Comparison of ENCODE assay signal across 18 cellular contexts in the genomic region with DNA sequence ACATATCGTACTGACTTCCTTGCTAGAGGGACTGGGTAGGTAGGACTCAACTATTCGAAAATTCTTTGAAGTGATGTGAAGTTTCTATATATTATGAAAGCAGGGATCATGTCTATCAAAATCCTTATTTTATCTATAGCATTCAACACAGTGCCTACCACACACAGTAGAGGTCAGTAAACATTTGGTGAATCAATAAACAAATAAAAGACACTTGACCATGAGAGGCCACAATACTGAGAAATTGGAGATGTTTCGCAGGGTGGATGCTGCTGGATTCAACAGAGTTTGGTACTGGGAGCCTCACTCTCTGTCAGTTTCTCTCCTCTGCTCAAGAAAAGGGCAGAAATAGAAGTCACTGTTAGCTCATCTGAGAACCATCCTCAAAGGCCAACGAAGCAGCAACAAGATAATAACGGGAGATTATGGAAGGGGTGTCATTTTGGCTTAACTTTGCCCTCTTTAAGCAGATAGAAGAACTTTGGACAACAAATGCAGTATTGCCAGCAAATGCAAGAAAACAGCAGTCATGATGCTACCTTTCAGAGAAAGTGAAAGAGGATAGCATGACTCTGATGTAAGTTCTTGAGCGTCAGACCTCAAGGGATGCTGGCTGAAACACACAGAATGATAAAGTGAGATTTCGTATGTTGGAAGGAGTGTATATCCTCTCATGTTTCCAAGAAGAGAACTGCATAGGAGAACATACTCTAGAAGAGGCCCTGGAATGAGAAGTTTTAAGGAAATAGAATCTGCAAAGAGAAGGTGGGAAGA.
"Had no signal": no experiment of that assay in that cellular context is flagged by ENCODE, and none has a peak within 500 bp of the region (broad histone marks: within the 10 kb centered on the region; RNA-seq: fewer than 3 reads in every experiment).

No MANE protein-coding gene starts in this region.

- H3K4me3 ChIP-seq: dorsolateral prefrontal cortex, heart left ventricle, psoas muscle, thoracic aorta had no signal

- H3K9me3 Mint-ChIP-seq: nephron had no signal

- H3K4me1 Mint-ChIP-seq: naive B cell; nephron; stimulated activated naive B cell treated with anti-CD40 and anti-IgM and Interleukin-4, amounts not matched to agents 10 μg/mL and 1 μg/mL and 100 μg/mL, for 72 hours; stimulated activated naive CD8-positive, alpha-beta T cell treated with anti-CD3 and anti-CD28 coated beads, Interleukin-15, amount 100 ng/mL, for 72 hours had no signal

- ATAC-seq: heart left ventricle; psoas muscle; sciatic nerve; stimulated activated naive B cell treated with anti-CD40 and anti-IgM and Interleukin-4, amounts not matched to agents 10 μg/mL and 1 μg/mL and 100 μg/mL, for 72 hours; stimulated activated naive CD8-positive, alpha-beta T cell treated with anti-CD3 and anti-CD28 coated beads, Interleukin-15, amount 100 ng/mL, for 72 hours had no signal

- H3K36me3 ChIP-seq: heart left ventricle, thoracic aorta had no signal

- H3K27me3 ChIP-seq: dorsolateral prefrontal cortex, heart left ventricle had no signal

- H3K9me3 ChIP-seq: heart left ventricle, psoas muscle, thoracic aorta had no signal

- H3K36me3 Mint-ChIP-seq: naive B cell; stimulated activated naive B cell treated with anti-CD40 and anti-IgM and Interleukin-4, amounts not matched to agents 10 μg/mL and 1 μg/mL and 100 μg/mL, for 72 hours had no signal

- H3K27me3 Mint-ChIP-seq: naive B cell; stimulated activated naive B cell treated with anti-CD40 and anti-IgM and Interleukin-4, amounts not matched to agents 10 μg/mL and 1 μg/mL and 100 μg/mL, for 72 hours; stimulated activated naive CD8-positive, alpha-beta T cell treated with anti-CD3 and anti-CD28 coated beads, Interleukin-15, amount 100 ng/mL, for 72 hours had no signal

- H3K4me1 ChIP-seq: heart left ventricle, psoas muscle had no signal

- H3K4me3 Mint-ChIP-seq: naive B cell; nephron; stimulated activated naive B cell treated with anti-CD40 and anti-IgM and Interleukin-4, amounts not matched to agents 10 μg/mL and 1 μg/mL and 100 μg/mL, for 72 hours; stimulated activated naive CD8-positive, alpha-beta T cell treated with anti-CD3 and anti-CD28 coated beads, Interleukin-15, amount 100 ng/mL, for 72 hours had no signal

- DNase-seq: cortex of kidney; dorsolateral prefrontal cortex; effector CD8-positive, alpha-beta T cell; heart left ventricle; hippocampal formation; kidney glomerular epithelial cell; mesendoderm; naive B cell; psoas muscle; stimulated activated CD4-positive, alpha-beta T cell treated with anti-CD3 and anti-CD28 coated beads, Interleukin-2, amount 100 ng/mL, for 24 hours; stimulated activated CD4-positive, alpha-beta T cell treated with anti-CD3 and anti-CD28 coated beads, Interleukin-4, amount 100 ng/mL, for 4 hours; stimulated activated naive B cell treated with anti-CD40 and anti-IgM and Interleukin-4, amounts not matched to agents 10 μg/mL and 1 μg/mL and 100 μg/mL, for 72 hours; stimulated activated naive CD8-positive, alpha-beta T cell treated with anti-CD3 and anti-CD28 coated beads, Interleukin-15, amount 100 ng/mL, for 72 hours; trophoblast cell had no signal

- H3K27ac Mint-ChIP-seq: nephron; stimulated activated naive B cell treated with anti-CD40 and anti-IgM and Interleukin-4, amounts not matched to agents 10 μg/mL and 1 μg/mL and 100 μg/mL, for 72 hours; stimulated activated naive CD8-positive, alpha-beta T cell treated with anti-CD3 and anti-CD28 coated beads, Interleukin-15, amount 100 ng/mL, for 72 hours had no signal

- H3K27ac ChIP-seq: dorsolateral prefrontal cortex, heart left ventricle, psoas muscle, thoracic aorta had no signal

- FAIRE-seq: frontal cortex had no signal
